25 cellular contexts compared by ENCODE assay signal in the genomic region with DNA sequence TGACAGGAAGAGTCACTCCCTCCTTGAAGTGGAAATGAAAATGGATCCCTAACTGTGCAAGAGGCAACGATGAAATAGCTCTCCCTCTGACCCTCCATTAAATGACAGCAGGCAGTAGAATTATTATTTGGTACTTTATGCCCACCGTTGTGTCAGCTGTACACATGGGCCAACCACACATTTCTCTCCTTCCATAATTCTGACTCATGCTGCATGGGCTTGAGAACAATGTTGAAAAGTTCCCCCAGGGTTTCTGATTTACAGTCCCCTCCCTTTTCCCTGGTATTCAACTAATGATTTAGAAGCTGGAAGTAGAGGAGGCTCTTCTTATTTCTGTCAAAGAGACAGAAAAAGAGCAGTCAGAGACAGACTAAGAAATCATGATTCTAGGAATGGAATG.
DNase-seq lines count a peak whose midpoint lies in the region; ATAC-seq and TF ChIP-seq lines count a peak whose summit lies in the region.
"Had no signal": no experiment of that assay in that cellular context is flagged by ENCODE, and none has a peak within 500 bp of the region (broad histone marks: within the 10 kb centered on the region; RNA-seq: fewer than 3 reads in every experiment).

No MANE protein-coding gene starts in this region.

- in situ Hi-C loops in IMR-90 (cut with MboI; ENCODE audit: low sequenced_read_pairs), result no loop called here

- H3K4me3 Mint-ChIP-seq in activated CD4-positive, alpha-beta T cell treated with anti-CD3 and anti-CD28 coated beads, Interleukin-2, amount 10 ng/mL, durations not matched to agents 7 days and 5 days, result no peak overlapping the region
- H3K4me3 Mint-ChIP-seq: CD14-positive monocyte; naive thymus-derived CD4-positive, alpha-beta T cell had no signal

- no peaks in the 10 kb centered on the region for H3K36me3 ChIP-seq in IMR-90 (ENCODE audit: control insufficient read depth, insufficient read depth, low read length)
- H3K36me3 ChIP-seq: adrenal gland had no signal

- H3K4ac ChIP-seq in IMR-90 (ENCODE audit: low read depth, low read length), result no peak overlapping the region

- no peak overlapping the region for H3K4me2 ChIP-seq in IMR-90 (ENCODE audit: low read depth, low read length)
- H3K4me2 ChIP-seq: A549 had no signal

- TF ChIP-seq POLR2A in IMR-90 (IDR thresholded peaks at IDR 0.05; ENCODE audit: low read depth, low read length), result no peak

- H3K14ac ChIP-seq in IMR-90 (replicated peaks; ENCODE audit: low read depth, low read length), result no peak overlapping the region

- dilution Hi-C loops in IMR-90 (cut with HindIII; ENCODE audit: low sequenced_read_pairs, unreplicated experiment), result no loop called here

- no peak overlapping the region for H2BK20ac ChIP-seq in IMR-90 (ENCODE audit: low read depth, low read length)

- H3K9me3 Mint-ChIP-seq in activated CD4-positive, alpha-beta T cell treated with anti-CD3 and anti-CD28 coated beads, Interleukin-2, amount 10 ng/mL, durations not matched to agents 7 days and 5 days, result peaks cover 5% of the 10 kb centered on the region

- WGBS in IMR-90 (ENCODE audit: extremely low coverage in 2 of 2, insufficient read length in 1 of 2), 2 experiments, result no CpG with 5 or more reads among the region's 2 CpGs

- H3K23ac ChIP-seq in IMR-90 (ENCODE audit: low read depth, low read length), result no peak overlapping the region

- H2AK9ac ChIP-seq in IMR-90 (replicated peaks; ENCODE audit: low read depth, low read length, poor library complexity), result no peak overlapping the region

- no peak overlapping the region for H2AK5ac ChIP-seq in IMR-90 (ENCODE audit: low read depth, low read length)

- CTCF ChIA-PET in AG04449 (lab: Yijun Ruan, JAX), result no interaction called here
- CTCF ChIA-PET in IMR-90 (lab: Yijun Ruan, JAX), result no interaction called here
- CTCF ChIA-PET in activated CD4-positive, alpha-beta T cell treated with anti-CD3 and anti-CD28 coated beads, Interleukin-2, amount 10 ng/mL, durations not matched to agents 7 days and 5 days (lab: Charles Lee), result no interaction called here

- POLR2A ChIA-PET in AG04449 (lab: Yijun Ruan, JAX), result no interaction called here
- POLR2A ChIA-PET in IMR-90 (lab: Charles Lee; ENCODE audit: unreplicated experiment), result no interaction called here
- POLR2A ChIA-PET in activated CD4-positive, alpha-beta T cell treated with anti-CD3 and anti-CD28 coated beads, Interleukin-2, amount 10 ng/mL, durations not matched to agents 7 days and 5 days (lab: Charles Lee), result no interaction called here

- H3K56ac ChIP-seq in IMR-90 (ENCODE audit: extremely low read depth, insufficient read depth, low read length), result no peak overlapping the region

- H4K20me1 ChIP-seq in IMR-90 (ENCODE audit: insufficient read depth, low read length), result no peaks in the 10 kb centered on the region

- H3K27ac Mint-ChIP-seq in activated CD4-positive, alpha-beta T cell treated with anti-CD3 and anti-CD28 coated beads, Interleukin-2, amount 10 ng/mL, durations not matched to agents 7 days and 5 days, result no peak overlapping the region
- H3K27ac Mint-ChIP-seq: CD14-positive monocyte; IgD-negative memory B cell; naive thymus-derived CD4-positive, alpha-beta T cell; progenitor cell of endocrine pancreas had no signal

- H3K79me1 ChIP-seq in IMR-90 (ENCODE audit: low read depth in 1 of 2, low read length in 2 of 2), result no peaks in the 10 kb centered on the region

- DNase-seq in AG04449 (ENCODE audit: low read depth, low spot score), result peak; percentile 1
- peak; percentile 1 for DNase-seq in IMR-90
- DNase-seq in astrocyte of the hippocampus (ENCODE audit: low read depth, low spot score), result peak; percentile 51
- DNase-seq in kidney tubule cell (ENCODE audit: low spot score), result peak; percentile 39
- DNase-seq in amygdala (lab: John Stamatoyannopoulos, UW), result no peak
- DNase-seq in posterior vena cava (ENCODE audit: low spot score), result no peak
- DNase-seq in activated CD4-positive, alpha-beta T cell treated with anti-CD3 and anti-CD28 coated beads, Interleukin-2, amount 10 ng/mL, durations not matched to agents 7 days and 5 days, result no peak
- DNase-seq: activated CD4-positive, alpha-beta T cell treated with anti-CD3 and anti-CD28 coated beads for 4 hours; activated effector memory CD4-positive, alpha-beta T cell treated with anti-CD3 and anti-CD28 coated beads, Interleukin-2, amount 50 U/mL, for 16 hours; adrenal gland; central memory CD4-positive, alpha-beta T cell; DMS 273 treated with DMSO at 0.1 percent for 48 hours; effector CD4-positive, alpha-beta T cell; naive thymus-derived CD4-positive, alpha-beta T cell; NCI-H2029 treated with DMSO at 0.1 percent for 48 hours; NCI-H510A treated with DMSO at 0.1 percent for 48 hours; stimulated activated CD4-positive, alpha-beta T cell treated with anti-CD3 and anti-CD28 coated beads, Interleukin-4, amount 100 ng/mL, for 24 hours had no signal

- H4K5ac ChIP-seq in IMR-90 (ENCODE audit: low read depth, low read length), result no peak overlapping the region

- H3K4me1 ChIP-seq in IMR-90 (ENCODE audit: control insufficient read depth, insufficient read depth, low read length), result no peaks in the 10 kb centered on the region
- H3K4me1 ChIP-seq: A549, adrenal gland had no signal

- no peak overlapping the region for H3K4me3 ChIP-seq in AG04449 (ENCODE audit: low read depth, low read length)
- no peak overlapping the region for H3K4me3 ChIP-seq in IMR-90 (ENCODE audit: insufficient read depth, low read depth, low read length)
- H3K4me3 ChIP-seq: A549, adrenal gland, lung had no signal

- no peak overlapping the region for H2BK15ac ChIP-seq in IMR-90 (ENCODE audit: low read depth, low read length)

- no peak overlapping the region for H2BK5ac ChIP-seq in IMR-90 (ENCODE audit: low read depth, low read length, poor library complexity, severe bottlenecking)

- H3K27me3 ChIP-seq in IMR-90 (ENCODE audit: control insufficient read depth, insufficient read depth, low read length), result no peaks in the 10 kb centered on the region
- H3K27me3 ChIP-seq: adrenal gland had no signal

- no peak overlapping the region for H4K8ac ChIP-seq in IMR-90 (ENCODE audit: low read depth in 2 of 2, low read length in 2 of 2)

- H3K9ac ChIP-seq in IMR-90 (ENCODE audit: low read depth, low read length), result no peak overlapping the region

- no TSS peak for BruUV-seq in IMR-90 (replicated peaks; lab: Mats Ljungman, UMichigan)

- TF ChIP-seq RAD21 in IMR-90 (IDR thresholded peaks at IDR 0.05; ENCODE audit: low read length), result no peak

- H3K9me3 ChIP-seq in IMR-90 (ENCODE audit: control insufficient read depth, insufficient read depth, low read length), result peaks cover 7% of the 10 kb centered on the region; the same call in 1 of the 2 replicates
- H3K9me3 ChIP-seq: A549, adrenal gland had no signal

- H3K36me3 Mint-ChIP-seq in activated CD4-positive, alpha-beta T cell treated with anti-CD3 and anti-CD28 coated beads, Interleukin-2, amount 10 ng/mL, durations not matched to agents 7 days and 5 days (ENCODE audit: low read depth), result no peaks in the 10 kb centered on the region
- H3K36me3 Mint-ChIP-seq: CD14-positive monocyte; IgD-negative memory B cell; naive thymus-derived CD4-positive, alpha-beta T cell had no signal

- no peak overlapping the region for H2BK120ac ChIP-seq in IMR-90 (ENCODE audit: low read depth, low read length)

- H3K18ac ChIP-seq in IMR-90 (ENCODE audit: low read depth, low read length), result no peak overlapping the region

- ATAC-seq in IMR-90 (ENCODE audit: low read depth), result no peak
- ATAC-seq in HG03354 (IDR thresholded peaks at IDR 0.05; ENCODE audit: poor library complexity, severe bottlenecking, unreplicated experiment), result no peak
- ATAC-seq: A549; esophagus mucosa; naive thymus-derived CD4-positive, alpha-beta T cell; Right ventricle myocardium inferior had no signal

- intact Hi-C loops in IMR-90 (cut with micrococcal nuclease) (no loop called here), posterior vena cava (cut with DNase I) (no loop called here)

- no peaks in the 10 kb centered on the region for H3K27me3 Mint-ChIP-seq in activated CD4-positive, alpha-beta T cell treated with anti-CD3 and anti-CD28 coated beads, Interleukin-2, amount 10 ng/mL, durations not matched to agents 7 days and 5 days
- H3K27me3 Mint-ChIP-seq: IgD-negative memory B cell; naive thymus-derived CD4-positive, alpha-beta T cell; progenitor cell of endocrine pancreas had no signal

- H3K27ac ChIP-seq in IMR-90 (ENCODE audit: insufficient read depth, low read length), result no peak overlapping the region
- H3K27ac ChIP-seq: A549, adrenal gland had no signal

- TF ChIP-seq CTCF in AG04449 (IDR thresholded peaks at IDR 0.05; ENCODE audit: insufficient read depth, low read length, missing control alignments) (no peak), IMR-90 (conservative IDR thresholded peaks at IDR 0.05; ENCODE audit: low read depth, low read length) (no peak)

- no peaks in the 10 kb centered on the region for H3K4me1 Mint-ChIP-seq in activated CD4-positive, alpha-beta T cell treated with anti-CD3 and anti-CD28 coated beads, Interleukin-2, amount 10 ng/mL, durations not matched to agents 7 days and 5 days
- H3K4me1 Mint-ChIP-seq: CD14-positive monocyte; IgD-negative memory B cell; naive thymus-derived CD4-positive, alpha-beta T cell had no signal

- no peaks in the 10 kb centered on the region for H3K9me1 ChIP-seq in IMR-90 (ENCODE audit: insufficient read depth, low read length)

- no peak overlapping the region for H2AFZ ChIP-seq in IMR-90 (replicated peaks; ENCODE audit: low read length, poor library complexity)

- H4K91ac ChIP-seq in IMR-90 (ENCODE audit: insufficient read depth, low read depth, low read length), result no peak overlapping the region

TF ChIP-seq in IMR-90, 13 proteins besides CTCF, POLR2A, EP300 and RAD21:
- TF ChIP-seq NFE2L2 (IDR thresholded peaks at IDR 0.05; ENCODE audit: low read depth, low read length) (no peak), SMC3 (IDR thresholded peaks at IDR 0.05; ENCODE audit: low read depth, low read length) (no peak), BHLHE40 (IDR thresholded peaks at IDR 0.05; ENCODE audit: low read depth, low read length) (no peak)

Comparison
In these comparisons a context has a peak if more than half of its experiments do, and no peak if none do; other contexts are left out.
1. DNase-seq: peak in AG04449 (single experiment), IMR-90 (single experiment), astrocyte of the hippocampus (single experiment) and kidney tubule cell (single experiment); none in amygdala (0 of 56), posterior vena cava (single experiment) and activated CD4-positive, alpha-beta T cell treated with anti-CD3 and anti-CD28 coated beads, Interleukin-2, amount 10 ng/mL, durations not matched to agents 7 days and 5 days (single experiment).